Comparison of ENCODE assay signal across 7 cellular contexts in the genomic region with DNA sequence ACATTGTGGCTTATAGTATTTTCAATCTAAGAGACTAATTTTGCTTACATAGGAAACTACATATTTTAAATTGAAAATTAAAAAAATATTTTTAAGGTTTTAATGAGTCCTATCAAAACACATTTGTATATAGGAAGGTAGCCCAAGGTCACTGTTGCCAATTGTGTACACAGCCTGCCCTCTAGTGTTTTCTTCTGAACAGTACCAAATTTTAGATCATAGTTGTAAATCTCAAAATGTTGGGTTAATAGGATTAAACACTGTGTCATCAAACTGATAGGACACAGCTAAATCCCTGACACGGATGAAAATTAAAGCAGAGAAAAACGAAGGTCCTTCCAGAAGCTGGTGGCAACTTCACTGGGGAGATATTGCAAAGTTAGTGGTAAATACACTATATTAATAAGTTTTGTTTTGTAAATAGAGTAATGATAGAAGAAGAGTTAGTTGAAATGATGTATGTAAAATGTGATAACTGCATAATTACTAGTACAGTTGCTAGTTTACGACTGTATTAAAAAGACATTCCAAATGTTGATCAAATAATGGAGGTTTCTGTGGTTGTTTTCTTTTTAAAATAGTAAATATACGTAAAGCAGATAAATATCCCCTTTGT. TPM values are rescaled to one million over a fixed set of nuclear protein-coding genes. Genes with fewer than 3 reads are reported as not detected.
A peak's percentile ranks its signal among the peaks of the same experiment; 100 is the strongest.
DNase-seq lines count a peak whose midpoint lies in the region; ATAC-seq and TF ChIP-seq lines count a peak whose summit lies in the region.

No MANE protein-coding gene starts in this region.

- no peaks in the 10 kb centered on the region; a peak in 1 of 4 replicates for H3K4me1 ChIP-seq in SK-N-SH (ENCODE audit: control insufficient read depth in 1 of 2, insufficient read depth in 2 of 2, low read depth in 1 of 2, low read length in 1 of 2)
- no peaks in the 10 kb centered on the region for H3K4me1 ChIP-seq in psoas muscle

- no peak for DNase-seq in GM06990 (ENCODE audit: extremely low read depth, insufficient read length)
- DNase-seq in Kasumi-1 (lab: John Stamatoyannopoulos, UW) = peak; percentile 67 to 78
- DNase-seq in SK-N-SH = peak; percentile 44
- peak; percentile 49 for DNase-seq in fibroblast of the conjunctiva (ENCODE audit: low read depth)
- no peak for DNase-seq in psoas muscle
- DNase-seq in HEK293T (ENCODE audit: extremely low spot score) = no peak

- no peaks in the 10 kb centered on the region for H3F3A ChIP-seq in SK-N-SH (replicated peaks; ENCODE audit: insufficient read depth)

- H3K4me3 ChIP-seq in GM06990 (replicated peaks; ENCODE audit: low read depth, low read length) (no peak overlapping the region), SK-N-SH (ENCODE audit: low read depth in 2 of 2, low read length in 1 of 2) (no peak overlapping the region), psoas muscle (no peak overlapping the region)

- 17% methylated on average over 4 of the region's 4 CpGs for WGBS in SK-N-SH (ENCODE audit: low lambda C conversion rate)
- whole genome bisulfite sequencing in psoas muscle, 3 donors = 27 to 36% (median 28%) methylated on average over 4 of the region's 4 CpGs

- H3K36me3 ChIP-seq in GM06990 (ENCODE audit: control insufficient read depth, insufficient read depth, low read length) (no peaks in the 10 kb centered on the region), SK-N-SH (replicated peaks in 1 of 2; ENCODE audit: control insufficient read depth in 1 of 2, insufficient read depth in 2 of 2, low read length in 1 of 2) (no peaks in the 10 kb centered on the region), psoas muscle (ENCODE audit: insufficient read depth in 1 of 2, low read depth in 1 of 2) (no peaks in the 10 kb centered on the region)

- no peak overlapping the region for H3K9ac ChIP-seq in SK-N-SH

- TF ChIP-seq CTCF in GM06990 (IDR thresholded peaks at IDR 0.05; ENCODE audit: insufficient read depth, low read length, poor library complexity, severe bottlenecking) (peak; percentile 66), SK-N-SH (IDR thresholded peaks at IDR 0.05) (peak; percentile 91), psoas muscle (IDR thresholded peaks at IDR 0.05) (peak; percentile 61)

- H3K27me3 ChIP-seq in GM06990 (replicated peaks; ENCODE audit: control insufficient read depth, insufficient read depth, low read length) = no peaks in the 10 kb centered on the region
- peaks cover 16% of the 10 kb centered on the region; the same call in 1 of the 2 replicates for H3K27me3 ChIP-seq in SK-N-SH (ENCODE audit: insufficient read depth)
- no peaks in the 10 kb centered on the region for H3K27me3 ChIP-seq in psoas muscle (ENCODE audit: insufficient read depth in 3 of 3, low read length in 2 of 3)

- H3K9me3 ChIP-seq in SK-N-SH (no peaks in the 10 kb centered on the region), psoas muscle (no peaks in the 10 kb centered on the region)

- no peaks in the 10 kb centered on the region for H3K9me2 ChIP-seq in SK-N-SH

- TF ChIP-seq EP300 in SK-N-SH (IDR thresholded peaks at IDR 0.05; ENCODE audit: borderline replicate concordance in 1 of 2, low read depth in 1 of 2, low read length in 1 of 2) = no peak

- ATAC-seq in psoas muscle (peak in 1 of 4 donors; percentile 49), HG03159 (IDR thresholded peaks at IDR 0.05; ENCODE audit: unreplicated experiment) (no peak)

- CTCF ChIA-PET in SK-N-SH (lab: Yijun Ruan, JAX) = interaction anchor here (0.6 to 5.0 kb wide), 20 partner anchors 7 to 381 kb away, joined by 3 to 25 read pairs (median 4); no protein-coding TSS in a partner anchor
- CTCF ChIA-PET in HEK293T (lab: Yijun Ruan, JAX) = no interaction called here

- POLR2A ChIA-PET in SK-N-SH (lab: Yijun Ruan, JAX) = interaction anchor here (0.7 kb wide), 1 partner anchor 216 kb away, joined by 3 read pairs; no protein-coding TSS in a partner anchor
- POLR2A ChIA-PET in HEK293T (lab: Yijun Ruan, JAX) = no interaction called here

- H2AFZ ChIP-seq in SK-N-SH (ENCODE audit: low read depth) = no peak overlapping the region

- H3K27ac ChIP-seq in SK-N-SH (ENCODE audit: low read depth in 2 of 2, low read length in 1 of 2) = no peak overlapping the region
- no peak overlapping the region for H3K27ac ChIP-seq in psoas muscle

- intact Hi-C loops in psoas muscle (cut with DNase I) = loop anchor here in 1 of 2 donors (5.0 kb wide), 1 partner anchor 329 kb away; no protein-coding TSS in a partner anchor

- H3K4me2 ChIP-seq in SK-N-SH = no peak overlapping the region

- peak; percentile 92 for TF ChIP-seq RAD21 in SK-N-SH (IDR thresholded peaks at IDR 0.05; ENCODE audit: low read length)

- H4K20me1 ChIP-seq in SK-N-SH (ENCODE audit: insufficient read depth) = no peaks in the 10 kb centered on the region

- no peaks in the 10 kb centered on the region for H3K79me2 ChIP-seq in SK-N-SH (ENCODE audit: insufficient read depth)

TF ChIP-seq in SK-N-SH, 30 proteins besides CTCF, POLR2A, EP300 and RAD21:
- TF ChIP-seq FOSL2 (IDR thresholded peaks at IDR 0.05; ENCODE audit: borderline replicate concordance, low read depth) (no peak), SMC3 (IDR thresholded peaks at IDR 0.05; ENCODE audit: low read depth, low read length) (peak; percentile 89)

TF ChIP-seq in HEK293T, 16 proteins besides CTCF, POLR2A, EP300 and RAD21:
- TF ChIP-seq TARDBP (IDR thresholded peaks at IDR 0.05) (no peak), FOXA1 (IDR thresholded peaks at IDR 0.05) (no peak), ARNT (IDR thresholded peaks at IDR 0.05) (no peak), ELF4 (IDR thresholded peaks at IDR 0.05) (no peak), SP1 (IDR thresholded peaks at IDR 0.05) (no peak), NFRKB (IDR thresholded peaks at IDR 0.05) (no peak), L3MBTL2 (conservative IDR thresholded peaks at IDR 0.05) (no peak), SUZ12 (IDR thresholded peaks at IDR 0.05) (no peak), FOXK2 (IDR thresholded peaks at IDR 0.05) (no peak), BHLHE40 (IDR thresholded peaks at IDR 0.05; ENCODE audit: borderline replicate concordance) (no peak), CTBP1 (IDR thresholded peaks at IDR 0.05; ENCODE audit: borderline replicate concordance) (no peak), LEF1 (IDR thresholded peaks at IDR 0.05; ENCODE audit: borderline replicate concordance) (no peak), PKNOX1 (IDR thresholded peaks at IDR 0.05) (no peak), ZNF384 (IDR thresholded peaks at IDR 0.05) (no peak), HDGF (IDR thresholded peaks at IDR 0.05; ENCODE audit: borderline replicate concordance) (no peak)

RNA-seq across cellular contexts. Expression of gene CLUL1, which starts 19.7 kb away (rescaled TPM):
- polyA plus RNA-seq in SK-N-SH (2012; rRNA removed) = 1.0 and 1.5 TPM in 2 replicates
- polyA plus RNA-seq in SK-N-SH (2012; cell fraction: cytosol; rRNA removed) = 1.5 and 2.2 TPM in 2 replicates
- polyA plus RNA-seq in SK-N-SH (2012; cell fraction: nucleus; rRNA removed) = 0.32 and 1.5 TPM in 2 replicates
- total RNA-seq in psoas muscle = not detected
- not detected for polyA plus RNA-seq in psoas muscle

RNA-seq across cellular contexts. Expression of gene CETN1, which starts 36.3 kb away (rescaled TPM):
- polyA plus RNA-seq in SK-N-SH (2012; rRNA removed) (not detected in 2 replicates), psoas muscle (not detected)
- not detected in 2 replicates for polyA plus RNA-seq in SK-N-SH (2012; cell fraction: cytosol; rRNA removed)
- polyA plus RNA-seq in SK-N-SH (2012; cell fraction: nucleus; rRNA removed) = not detected in 2 replicates
- total RNA-seq in psoas muscle = not detected

RNA-seq across cellular contexts. Expression of gene TYMS, which starts 41.0 kb away (rescaled TPM):
- 92.1 and 101 TPM in 2 replicates for polyA plus RNA-seq in SK-N-SH (2012; rRNA removed)
- 106 and 113 TPM in 2 replicates for polyA plus RNA-seq in SK-N-SH (2012; cell fraction: cytosol; rRNA removed)
- 41.9 and 43.5 TPM in 2 replicates for polyA plus RNA-seq in SK-N-SH (2012; cell fraction: nucleus; rRNA removed)
- total RNA-seq in psoas muscle = under 1 TPM in 3 of 4 donors, not detected in 1; 0.26 to 0.65 (median 0.32) TPM
- polyA plus RNA-seq in psoas muscle = under 1 TPM; 0.25 to 0.49 (median 0.31) TPM

Comparison
In these comparisons a context has a peak if more than half of its experiments do, and no peak if none do; other contexts are left out.
1. DNase-seq: peak in Kasumi-1 (2 of 2), SK-N-SH (single experiment) and fibroblast of the conjunctiva (single experiment); none in GM06990 (single experiment), psoas muscle (0 of 2) and HEK293T (single experiment).
2. RNA of gene TYMS, which starts 41.0 kb away (polyA plus RNA-seq): 41.9 to 113 TPM in SK-N-SH; 0.25 to 0.49 TPM in psoas muscle; every median in the first group is over 10 times any median in the second.
3. Peak in every context shown above with its lines, with median percentiles within 50 percentile points of each other: CTCF ChIP-seq.